Comparison of ENCODE assay signal across 29 cellular contexts in the genomic region with DNA sequence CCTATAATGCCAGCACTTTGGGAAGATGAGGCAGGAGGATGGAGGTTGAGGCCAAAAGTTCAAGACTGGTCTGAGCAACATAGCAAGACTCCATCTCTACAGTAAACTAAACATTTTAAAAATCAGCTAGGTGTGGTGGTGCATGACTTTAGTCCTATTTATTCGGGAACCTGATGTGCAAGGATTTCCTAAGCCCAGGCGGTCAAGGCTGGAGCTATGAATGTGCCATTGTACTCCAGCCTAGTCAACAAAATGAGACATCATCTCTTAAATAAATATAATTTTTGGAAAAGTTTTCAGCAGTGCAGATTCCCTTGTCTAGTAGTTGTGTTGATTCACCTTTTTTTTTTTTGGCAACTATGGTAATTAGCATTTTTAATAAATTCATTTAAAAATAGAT.
"Had no signal": no experiment of that assay in that cellular context is flagged by ENCODE, and none has a peak within 500 bp of the region (broad histone marks: within the 10 kb centered on the region; RNA-seq: fewer than 3 reads in every experiment).

No MANE protein-coding gene starts in this region.

- FAIRE-seq: urothelium cell line had no signal

- H3K9me3 Mint-ChIP-seq: stimulated activated memory B cell treated with anti-CD40 and anti-IgM and Interleukin-4, amounts not matched to agents 10 μg/mL and 1 μg/mL and 100 μg/mL, for 72 hours; stimulated activated naive CD8-positive, alpha-beta T cell treated with anti-CD3 and anti-CD28 coated beads, Interleukin-15, amount 100 ng/mL, for 72 hours; stimulated activated naive CD8-positive, alpha-beta T cell treated with anti-CD3 and anti-CD28 coated beads, Interleukin-15, Interleukin-2, amounts not matched to agents 100 ng/mL and 50 ng/mL, for 24 hours; type B pancreatic cell had no signal

- H3K27ac ChIP-seq: stomach, suprapubic skin, testis, thoracic aorta, thyroid gland, tibial artery, tibial nerve, transverse colon, upper lobe of left lung, upper lobe of right lung, uterus, vagina had no signal

- ATAC-seq: stimulated activated effector memory CD8-positive, alpha-beta T cell treated with anti-CD3 and anti-CD28 coated beads, Interleukin-12 subunit alpha, Interleukin-12 subunit beta, amount 100 ng/mL, for 72 hours; stimulated activated memory B cell treated with anti-CD40 and anti-IgM and Interleukin-4, amounts not matched to agents 10 μg/mL and 1 μg/mL and 100 μg/mL, for 72 hours; stimulated activated naive B cell treated with anti-CD40 and anti-IgM and Interleukin-4, amounts not matched to agents 10 μg/mL and 1 μg/mL and 100 μg/mL, for 72 hours; stimulated activated naive CD8-positive, alpha-beta T cell treated with anti-CD3 and anti-CD28 coated beads, Interleukin-15, amount 100 ng/mL, for 72 hours; stimulated activated naive CD8-positive, alpha-beta T cell treated with anti-CD3 and anti-CD28 coated beads, Interleukin-15, Interleukin-2, amounts not matched to agents 100 U/mL and 50 U/mL, for 24 hours; upper lobe of right lung had no signal

- H3K4me1 ChIP-seq: stomach, suprapubic skin, testis, thyroid gland, tibial artery, tibial nerve, transverse colon, upper lobe of left lung, upper lobe of right lung, uterus, vagina had no signal

- H3K27me3 Mint-ChIP-seq: stimulated activated memory B cell treated with anti-CD40 and anti-IgM and Interleukin-4, amounts not matched to agents 10 μg/mL and 1 μg/mL and 100 μg/mL, for 72 hours; stimulated activated naive CD8-positive, alpha-beta T cell treated with anti-CD3 and anti-CD28 coated beads, Interleukin-15, amount 100 ng/mL, for 72 hours; stimulated activated naive CD8-positive, alpha-beta T cell treated with anti-CD3 and anti-CD28 coated beads, Interleukin-15, Interleukin-2, amounts not matched to agents 100 ng/mL and 50 ng/mL, for 24 hours; type B pancreatic cell had no signal

- H3K36me3 Mint-ChIP-seq: stimulated activated effector memory CD8-positive, alpha-beta T cell treated with anti-CD3 and anti-CD28 coated beads, Interleukin-12 subunit alpha, Interleukin-12 subunit beta, amount 100 ng/mL, for 72 hours; stimulated activated memory B cell treated with anti-CD40 and anti-IgM and Interleukin-4, amounts not matched to agents 10 μg/mL and 1 μg/mL and 100 μg/mL, for 72 hours; stimulated activated naive B cell treated with anti-CD40 and anti-IgM and Interleukin-4, amounts not matched to agents 10 μg/mL and 1 μg/mL and 100 μg/mL, for 72 hours; type B pancreatic cell had no signal

- DNase-seq: stimulated activated CD4-positive, alpha-beta T cell treated with anti-CD3 and anti-CD28 coated beads, Interleukin-2, amount 100 ng/mL, for 48 hours; stimulated activated CD4-positive, alpha-beta T cell treated with anti-CD3 and anti-CD28 coated beads, Interleukin-4, amount 100 ng/mL, for 1 hour; stimulated activated CD4-positive, alpha-beta T cell treated with anti-CD3 and anti-CD28 coated beads, Interleukin-4, amount 100 ng/mL, for 24 hours; stimulated activated CD4-positive, alpha-beta T cell treated with anti-CD3 and anti-CD28 coated beads, Interleukin-4, amount 100 ng/mL, for 4 hours; stimulated activated CD8-positive, alpha-beta memory T cell treated with anti-CD3 and anti-CD28 coated beads, Interleukin-4, amount 100 ng/mL, for 48 hours; stimulated activated naive B cell treated with anti-CD40 and anti-IgM and Interleukin-4, amounts not matched to agents 10 μg/mL and 1 μg/mL and 100 μg/mL, for 72 hours; stimulated activated naive CD4-positive, alpha-beta T cell; stimulated activated naive CD4-positive, alpha-beta T cell treated with Interleukin-2 at 50 U/mL for 16 hours; stimulated activated naive CD8-positive, alpha-beta T cell treated with anti-CD3 and anti-CD28 coated beads, Interleukin-15, amount 100 ng/mL, for 72 hours; stimulated activated naive CD8-positive, alpha-beta T cell treated with anti-CD3 and anti-CD28 coated beads, Interleukin-15, Interleukin-2, amounts not matched to agents 100 U/mL and 50 U/mL, for 24 hours; stomach; substantia nigra; testis; thyroid gland; tibial artery; transverse colon; trophoblast cell; upper lobe of left lung; upper lobe of right lung; uterus had no signal

- H3K4me3 Mint-ChIP-seq: stimulated activated effector memory CD8-positive, alpha-beta T cell treated with anti-CD3 and anti-CD28 coated beads, Interleukin-12 subunit alpha, Interleukin-12 subunit beta, amount 100 ng/mL, for 72 hours; stimulated activated memory B cell treated with anti-CD40 and anti-IgM and Interleukin-4, amounts not matched to agents 10 μg/mL and 1 μg/mL and 100 μg/mL, for 72 hours; stimulated activated naive B cell treated with anti-CD40 and anti-IgM and Interleukin-4, amounts not matched to agents 10 μg/mL and 1 μg/mL and 100 μg/mL, for 72 hours; stimulated activated naive CD8-positive, alpha-beta T cell treated with anti-CD3 and anti-CD28 coated beads, Interleukin-15, amount 100 ng/mL, for 72 hours; stimulated activated naive CD8-positive, alpha-beta T cell treated with anti-CD3 and anti-CD28 coated beads, Interleukin-15, Interleukin-2, amounts not matched to agents 100 ng/mL and 50 ng/mL, for 24 hours; type B pancreatic cell had no signal

- H3K27ac Mint-ChIP-seq: stimulated activated effector memory CD8-positive, alpha-beta T cell treated with anti-CD3 and anti-CD28 coated beads, Interleukin-12 subunit alpha, Interleukin-12 subunit beta, amount 100 ng/mL, for 72 hours; stimulated activated memory B cell treated with anti-CD40 and anti-IgM and Interleukin-4, amounts not matched to agents 10 μg/mL and 1 μg/mL and 100 μg/mL, for 72 hours; stimulated activated naive B cell treated with anti-CD40 and anti-IgM and Interleukin-4, amounts not matched to agents 10 μg/mL and 1 μg/mL and 100 μg/mL, for 72 hours; stimulated activated naive CD8-positive, alpha-beta T cell treated with anti-CD3 and anti-CD28 coated beads, Interleukin-15, amount 100 ng/mL, for 72 hours; stimulated activated naive CD8-positive, alpha-beta T cell treated with anti-CD3 and anti-CD28 coated beads, Interleukin-15, Interleukin-2, amounts not matched to agents 100 ng/mL and 50 ng/mL, for 24 hours had no signal

- H3K4me1 Mint-ChIP-seq: stimulated activated effector memory CD8-positive, alpha-beta T cell treated with anti-CD3 and anti-CD28 coated beads, Interleukin-12 subunit alpha, Interleukin-12 subunit beta, amount 100 ng/mL, for 72 hours; stimulated activated memory B cell treated with anti-CD40 and anti-IgM and Interleukin-4, amounts not matched to agents 10 μg/mL and 1 μg/mL and 100 μg/mL, for 72 hours; stimulated activated naive B cell treated with anti-CD40 and anti-IgM and Interleukin-4, amounts not matched to agents 10 μg/mL and 1 μg/mL and 100 μg/mL, for 72 hours; stimulated activated naive CD8-positive, alpha-beta T cell treated with anti-CD3 and anti-CD28 coated beads, Interleukin-15, amount 100 ng/mL, for 72 hours had no signal

- H3K27me3 ChIP-seq: stomach, suprapubic skin, testis, thyroid gland, tibial artery, tibial nerve, transverse colon, upper lobe of left lung, upper lobe of right lung, uterus, vagina had no signal

- H3K9me3 ChIP-seq: suprapubic skin, testis, thoracic aorta, thyroid gland, transverse colon, upper lobe of right lung, uterus, vagina had no signal

- H3K4me3 ChIP-seq: stomach, suprapubic skin, testis, thoracic aorta, thyroid gland, tibial artery, tibial nerve, transverse colon, upper lobe of left lung, upper lobe of right lung, uterus, vagina had no signal

- H3K36me3 ChIP-seq: stomach, suprapubic skin, thoracic aorta, thyroid gland, tibial artery, tibial nerve, transverse colon, upper lobe of left lung, upper lobe of right lung, uterus, vagina had no signal
